ENCODE assay signal across 8 cellular contexts in genomic region chr6:159692303-159693127, GRCh38. TPM values are rescaled to one million over a fixed set of nuclear protein-coding genes. Genes with fewer than 3 reads are reported as not detected.
A peak's percentile ranks its signal among the peaks of the same experiment; 100 is the strongest.
DNase-seq lines count a peak whose midpoint lies in the region; ATAC-seq and TF ChIP-seq lines count a peak whose summit lies in the region.

No MANE protein-coding gene starts in this region.

- H3K27ac ChIP-seq in lung (ENCODE audit: low read depth in 1 of 2, low read length in 1 of 2) = peak overlapping the region; percentile 99

- DNase-seq in NCI-H1436 (lab: John Stamatoyannopoulos, UW) = peak; percentile 30
- DNase-seq in NCI-H1436 treated with DMSO at 0.1 percent for 48 hours (lab: John Stamatoyannopoulos, UW) = no peak
- peak; percentile 33 for DNase-seq in NCI-H2107 treated with DMSO at 0.1 percent for 48 hours (lab: John Stamatoyannopoulos, UW; ENCODE audit: unreplicated experiment)
- DNase-seq in activated CD4-positive, alpha-beta T cell treated with anti-CD3 and anti-CD28 coated beads, Interleukin-2, amount 50 U/mL, for 1 hour = peak; percentile 47
- peak; percentile 64 for DNase-seq in dermis blood vessel endothelial cell
- peak; percentile 70 for DNase-seq in lung (ENCODE audit: low spot score)
- peak in 2 of 3 experiments; percentile 25 to 26 for DNase-seq in stimulated activated CD4-positive, alpha-beta T cell treated with anti-CD3 and anti-CD28 coated beads, TNF-alpha, amount 100 ng/mL, for 4 hours (ENCODE audit: low read depth in 3 of 3)

- H3K27me3 ChIP-seq in lung (ENCODE audit: control insufficient read depth, insufficient read depth) = no peaks in the 10 kb centered on the region

- peaks cover 8 to 10% of the 10 kb centered on the region in 2 donors for H3K4me1 ChIP-seq in lung (ENCODE audit: control insufficient read depth in 2 of 2, insufficient read depth in 2 of 2, low read length in 2 of 2)

- H3K36me3 ChIP-seq in lung (ENCODE audit: control insufficient read depth in 2 of 2, insufficient read depth in 2 of 2, low read length in 2 of 2) = peaks cover 0 to 2% of the 10 kb centered on the region in 2 donors

- 1 to 2% methylated on average over 35 to 66 of the region's 66 CpGs for WGBS in lung, 2 donors

- TF ChIP-seq CTCF in lung (IDR thresholded peaks at IDR 0.05; ENCODE audit: control extremely low read depth, extremely low read depth) = no peak

- H3K4me3 ChIP-seq in lung = peak overlapping the region; percentile 93

- no peaks in the 10 kb centered on the region for H3K9me3 ChIP-seq in lung (ENCODE audit: control insufficient read depth in 2 of 2, insufficient read depth in 1 of 2, low read length in 1 of 2)

- ATAC-seq in HG02870 (IDR thresholded peaks at IDR 0.05; ENCODE audit: unreplicated experiment) = peak; percentile 38
- peak; percentile 36 for ATAC-seq in lung (ENCODE audit: insufficient read depth, low FRiP score)

RNA-seq across cellular contexts. Expression of gene SOD2, which starts 0.5 kb away (rescaled TPM):
- total RNA-seq in dermis blood vessel endothelial cell = 274 and 891 TPM in 2 replicates
- total RNA-seq in lung = 100 to 1,000 TPM; 797 to 807 TPM
- polyA plus RNA-seq in lung = 1,000 to 10,000 TPM in 1 of 2 donors, 100 to 1,000 TPM in 1; 219 to 3,918 TPM

RNA-seq across cellular contexts. Expression of gene WTAP, which starts 34.8 kb away (rescaled TPM):
- total RNA-seq in dermis blood vessel endothelial cell = 96.4 and 131 TPM in 2 replicates
- total RNA-seq in lung = 100 to 1,000 TPM in 1 of 2 donors, 10 to 100 TPM in 1; 85.0 to 140 TPM
- 100 to 1,000 TPM in 1 of 2 donors, 10 to 100 TPM in 1; 70.8 to 145 TPM for polyA plus RNA-seq in lung
